13 cellular contexts compared by ENCODE assay signal in genomic region chr19:38583219-38583984, GRCh38. TPM values are rescaled to one million over a fixed set of nuclear protein-coding genes. Genes with fewer than 3 reads are reported as not detected.
DNase-seq lines count a peak whose midpoint lies in the region; ATAC-seq and TF ChIP-seq lines count a peak whose summit lies in the region.
"Had no signal": no experiment of that assay in that cellular context is flagged by ENCODE, and none has a peak within 500 bp of the region (broad histone marks: within the 10 kb centered on the region; RNA-seq: fewer than 3 reads in every experiment).

No MANE protein-coding gene starts in this region.

- no peaks in the 10 kb centered on the region for H3K36me3 ChIP-seq in brain microvascular endothelial cell (replicated peaks)
- H3K36me3 ChIP-seq: stomach had no signal

- no peaks in the 10 kb centered on the region for H3K36me3 Mint-ChIP-seq in chondrocyte (ENCODE audit: low read depth)
- H3K36me3 Mint-ChIP-seq: mesothelial cell of epicardium had no signal

- H3K27me3 Mint-ChIP-seq in chondrocyte (ENCODE audit: low read depth), result peaks cover 3% of the 10 kb centered on the region

- no peak overlapping the region for H3K4me3 ChIP-seq in brain microvascular endothelial cell (ENCODE audit: low read depth, low read length)
- H3K4me3 ChIP-seq: spleen, stomach had no signal

- peak; percentile 78 for DNase-seq in GM13976 (ENCODE audit: low spot score)
- no peak for DNase-seq in chondrocyte (ENCODE audit: low spot score)
- DNase-seq in activated CD4-positive, CD25-positive, alpha-beta regulatory T cell (lab: John Stamatoyannopoulos, UW), result no peak
- no peak for DNase-seq in stimulated activated CD4-positive, alpha-beta T cell treated with anti-CD3 and anti-CD28 coated beads, Interleukin-1b, Interleukin-23, amount 100 ng/mL, for 48 hours
- DNase-seq in brain microvascular endothelial cell, result no peak
- DNase-seq: NCI-H2227 treated with DMSO at 0.1 percent for 48 hours, spleen, stomach had no signal

- in situ Hi-C loops in GM13976 (cut with MboI; ENCODE audit: low sequenced_read_pairs, unreplicated experiment) (no loop called here), brain microvascular endothelial cell (cut with HindIII; ENCODE audit: low pct_ligation_motif_present, low sequenced_read_pairs) (no loop called here)

- H3K4me3 Mint-ChIP-seq in chondrocyte (ENCODE audit: unreplicated experiment), result no peak overlapping the region
- H3K4me3 Mint-ChIP-seq: mesothelial cell of epicardium had no signal

- H3K27ac Mint-ChIP-seq in chondrocyte (ENCODE audit: unreplicated experiment), result peak overlapping the region; percentile 50
- H3K27ac Mint-ChIP-seq: mesothelial cell of epicardium had no signal

- TF ChIP-seq CTCF in GM13976 (IDR thresholded peaks at IDR 0.05; ENCODE audit: borderline replicate concordance, control extremely low read depth, extremely low read depth, insufficient read depth, missing control alignments) (no peak), chondrocyte (IDR thresholded peaks at IDR 0.05) (no peak), brain microvascular endothelial cell (IDR thresholded peaks at IDR 0.05; ENCODE audit: low read depth, low read length, missing control alignments) (no peak)

- no peaks in the 10 kb centered on the region for H3K9me3 Mint-ChIP-seq in chondrocyte (ENCODE audit: low read depth)
- H3K9me3 Mint-ChIP-seq: mesothelial cell of epicardium had no signal

- no peaks in the 10 kb centered on the region for H3K27me3 ChIP-seq in brain microvascular endothelial cell (replicated peaks)
- H3K27me3 ChIP-seq: spleen, stomach had no signal

- H3K27ac ChIP-seq in brain microvascular endothelial cell, result no peak overlapping the region
- H3K27ac ChIP-seq: stomach had no signal

- H3K4me1 Mint-ChIP-seq in chondrocyte (ENCODE audit: low read depth), result no peaks in the 10 kb centered on the region
- H3K4me1 Mint-ChIP-seq: mesothelial cell of epicardium had no signal

- ATAC-seq in GM21423 (IDR thresholded peaks at IDR 0.05; ENCODE audit: unreplicated experiment) (peak; percentile 66), HG03558 (IDR thresholded peaks at IDR 0.05; ENCODE audit: extremely low read depth, unreplicated experiment) (peak; percentile 62), GM21526 (IDR thresholded peaks at IDR 0.05; ENCODE audit: low FRiP score, unreplicated experiment) (no peak)

RNA-seq across cellular contexts. Expression of gene MAP4K1, which starts 34.4 kb away (rescaled TPM):
- total RNA-seq in chondrocyte, result 0.23 to 1.4 TPM (median 1.4 TPM) in 3 replicates
- total RNA-seq: dermis microvascular lymphatic vessel endothelial cell had no signal

RNA-seq across cellular contexts. Expression of gene EIF3K, which starts 35.6 kb away (rescaled TPM):
- total RNA-seq in chondrocyte, result 177 to 208 TPM (median 185 TPM) in 3 replicates
